ENCODE assay signal across 30 cellular contexts in the genomic region with DNA sequence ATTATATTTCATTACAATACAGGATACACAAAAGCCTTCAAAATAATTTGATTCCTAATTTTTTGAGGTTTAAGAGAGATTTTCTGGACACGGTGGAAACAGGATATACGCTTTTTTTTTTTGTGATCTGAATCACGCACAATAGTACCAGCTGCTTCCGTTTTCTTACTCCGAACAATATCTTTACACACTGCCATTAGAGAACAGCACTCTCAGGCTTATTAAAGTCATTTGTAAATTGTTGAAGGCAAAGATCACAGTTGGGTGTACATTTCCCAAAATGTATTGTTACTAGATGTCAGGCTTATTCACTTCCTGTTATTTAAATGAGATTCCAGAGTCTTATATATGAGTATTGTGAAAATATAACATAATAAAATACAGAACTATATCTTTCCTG.
DNase-seq lines count a peak whose midpoint lies in the region; ATAC-seq, FAIRE-seq and TF ChIP-seq lines count a peak whose summit lies in the region.
"Had no signal": no experiment of that assay in that cellular context is flagged by ENCODE, and none has a peak within 500 bp of the region (broad histone marks: within the 10 kb centered on the region; RNA-seq: fewer than 3 reads in every experiment).

No MANE protein-coding gene starts in this region.

- H3K27ac ChIP-seq in SK-N-MC, result peak overlapping the region; percentile 75
- H3K27ac ChIP-seq in kidney (ENCODE audit: low read depth in 2 of 2, low read length in 2 of 2), result no peak overlapping the region
- H3K27ac ChIP-seq: brain microvascular endothelial cell, C4-2B, neutrophil, right lobe of liver, transverse colon had no signal

- FAIRE-seq in kidney (lab: Jason Lieb, UNC), result no peak
- FAIRE-seq: GM18507, HTR-8/SVneo, islet of Langerhans had no signal

- no peak for TF ChIP-seq CTCF in kidney (IDR thresholded peaks at IDR 0.05; ENCODE audit: borderline replicate concordance, extremely low read depth, insufficient read depth)

- peak overlapping the region; percentile 71 for H3K4me2 ChIP-seq in skeletal muscle satellite cell (ENCODE audit: low read length)

- H3K9ac ChIP-seq in SK-N-MC (ENCODE audit: insufficient read length), result peak overlapping the region; percentile 53
- H3K9ac ChIP-seq in skeletal muscle satellite cell (ENCODE audit: low read depth, low read length), result peak overlapping the region; percentile 64
- no peak overlapping the region for H3K9ac ChIP-seq in kidney (ENCODE audit: low read length in 2 of 2)

- H3K4me3 ChIP-seq in SK-N-MC (peak overlapping the region; percentile 72), skeletal muscle satellite cell (ENCODE audit: low read length) (peak overlapping the region; percentile 56), kidney (ENCODE audit: low read length in 2 of 2) (no peak overlapping the region)
- H3K4me3 ChIP-seq: right lobe of liver, transverse colon had no signal

- no peak for ATAC-seq in HG02884 (IDR thresholded peaks at IDR 0.05; ENCODE audit: unreplicated experiment)
- ATAC-seq: left ventricle myocardium superior, Panc1, right lobe of liver had no signal

- intact Hi-C loops in kidney (cut with DNase I), result no loop called here

- H3K9me3 ChIP-seq in SK-N-MC (ENCODE audit: low read depth, low read length), result no peaks in the 10 kb centered on the region
- no peaks in the 10 kb centered on the region for H3K9me3 ChIP-seq in skeletal muscle satellite cell (replicated peaks; ENCODE audit: low read length)
- peaks cover 0 to 5% of the 10 kb centered on the region in 2 donors for H3K9me3 ChIP-seq in kidney (ENCODE audit: control insufficient read depth in 1 of 2, low read length in 2 of 2)
- H3K9me3 ChIP-seq: Caco-2, neutrophil, right lobe of liver, transverse colon had no signal

- H3K27me3 ChIP-seq in skeletal muscle satellite cell (ENCODE audit: control insufficient read depth, insufficient read depth, low read length), result no peaks in the 10 kb centered on the region
- H3K27me3 ChIP-seq: brain microvascular endothelial cell, neutrophil, transverse colon had no signal

- H3K36me3 ChIP-seq in SK-N-MC (ENCODE audit: insufficient read depth, low read length) (no peaks in the 10 kb centered on the region), skeletal muscle satellite cell (ENCODE audit: insufficient read depth, low read length) (no peaks in the 10 kb centered on the region), kidney (ENCODE audit: control insufficient read depth in 1 of 2, insufficient read depth in 2 of 2, low read length in 2 of 2) (no peaks in the 10 kb centered on the region)
- H3K36me3 ChIP-seq: brain microvascular endothelial cell, neutrophil, right lobe of liver, transverse colon had no signal

- peaks cover 7% of the 10 kb centered on the region for H3K4me1 ChIP-seq in skeletal muscle satellite cell (ENCODE audit: control insufficient read depth, insufficient read depth, low read length)
- no peaks in the 10 kb centered on the region for H3K4me1 ChIP-seq in kidney (ENCODE audit: control insufficient read depth in 1 of 2, insufficient read depth in 1 of 2, low read depth in 1 of 2, low read length in 2 of 2)
- H3K4me1 ChIP-seq: Caco-2, right lobe of liver, transverse colon had no signal

- peak; percentile 13 to 61 for DNase-seq in NCI-H2081 (lab: John Stamatoyannopoulos, UW)
- DNase-seq in SK-N-MC (ENCODE audit: low read depth, low spot score), result peak; percentile 62
- peak; percentile 72 for DNase-seq in glomerular endothelial cell (ENCODE audit: extremely low read depth, low read depth, low spot score)
- DNase-seq in kidney, result no peak
- no peak for DNase-seq in CD1c-positive myeloid dendritic cell (ENCODE audit: extremely low spot score)
- DNase-seq: activated CD4-positive, alpha-beta memory T cell treated with anti-CD3 and anti-CD28 coated beads, Interleukin-2, amount 10 ng/mL, durations not matched to agents 7 days and 5 days; activated CD4-positive, alpha-beta T cell treated with anti-CD3 and anti-CD28 coated beads for 1 hour; activated naive CD4-positive, alpha-beta T cell treated with anti-CD3 and anti-CD28 coated beads, Interleukin-2, amount 50 U/mL, for 16 hours; amniotic stem cell; brain microvascular endothelial cell; Caco-2; H7; left ventricle myocardium superior; naive B cell; NCI-H1092 treated with DMSO at 0.1 percent for 48 hours; NCI-H187 treated with DMSO at 0.1 percent for 48 hours; NCI-H2227 treated with DMSO at 0.1 percent for 48 hours; NCI-H69; right lobe of liver; SHP77; stimulated activated CD4-positive, alpha-beta T cell treated with anti-CD3 and anti-CD28 coated beads, Interleukin-4, amount 100 ng/mL, for 24 hours; transverse colon had no signal

Comparison
In these comparisons a context has a peak if more than half of its experiments do, and no peak if none do; other contexts are left out.
1. DNase-seq: peak in NCI-H2081 (2 of 2), SK-N-MC (single experiment) and glomerular endothelial cell (single experiment); none in kidney (single experiment) and CD1c-positive myeloid dendritic cell (single experiment).
2. H3K4me3 ChIP-seq: peak in SK-N-MC (single experiment) and skeletal muscle satellite cell (single experiment); none in kidney (0 of 2).
3. H3K9ac ChIP-seq: peak in SK-N-MC (single experiment) and skeletal muscle satellite cell (single experiment); none in kidney (0 of 2).